20 cellular contexts compared by ENCODE assay signal in genomic region chr16:89902980-89903379, GRCh38. TPM values are rescaled to one million over a fixed set of nuclear protein-coding genes. Genes with fewer than 3 reads are reported as not detected.
DNase-seq lines count a peak whose midpoint lies in the region; ATAC-seq and TF ChIP-seq lines count a peak whose summit lies in the region.
"Had no signal": no experiment of that assay in that cellular context is flagged by ENCODE, and none has a peak within 500 bp of the region (broad histone marks: within the 10 kb centered on the region; RNA-seq: fewer than 3 reads in every experiment).

No MANE protein-coding gene starts in this region.

- H3K9ac ChIP-seq in neuronal stem cell (ENCODE audit: low read depth, low read length, poor library complexity): no peak overlapping the region

- H3K4me1 Mint-ChIP-seq in T-helper 17 cell (peaks cover 6% of the 10 kb centered on the region), WTC11 (no peaks in the 10 kb centered on the region)
- H3K4me1 Mint-ChIP-seq: CD4-positive, CD25-positive, alpha-beta regulatory T cell had no signal

- H2BK12ac ChIP-seq in neuronal stem cell (ENCODE audit: low read length): no peak overlapping the region

- no CpG with 5 or more reads among the region's 11 CpGs for WGBS in neuronal stem cell (ENCODE audit: extremely low coverage in 2 of 2, insufficient read length in 2 of 2, insufficient replicate concordance in 1 of 2), 2 donors

- no peak overlapping the region for H3K18ac ChIP-seq in neuronal stem cell (ENCODE audit: low read length)

- H3K27ac ChIP-seq in neuronal stem cell (replicated peaks; ENCODE audit: low read length): no peak overlapping the region
- H3K27ac ChIP-seq: HL-60, SK-N-MC had no signal

- H3K27me3 Mint-ChIP-seq in T-helper 17 cell (no peaks in the 10 kb centered on the region), WTC11 (ENCODE audit: low read depth) (no peaks in the 10 kb centered on the region)
- H3K27me3 Mint-ChIP-seq: CD4-positive, CD25-positive, alpha-beta regulatory T cell had no signal

- H3K36me3 ChIP-seq in MG63: peaks cover 15% of the 10 kb centered on the region
- peaks cover 41 to 79% of the 10 kb centered on the region in 2 donors for H3K36me3 ChIP-seq in neuronal stem cell (replicated peaks in 1 of 2; ENCODE audit: control insufficient read depth in 2 of 2, insufficient read depth in 2 of 2, low read length in 2 of 2)

- CTCF ChIA-PET in WTC11 (lab: Charles Lee): no interaction called here

- H3K4me3 Mint-ChIP-seq in T-helper 17 cell (no peak overlapping the region), WTC11 (no peak overlapping the region)
- H3K4me3 Mint-ChIP-seq: CD4-positive, CD25-positive, alpha-beta regulatory T cell had no signal

- peaks cover 4% of the 10 kb centered on the region for H3K36me3 Mint-ChIP-seq in T-helper 17 cell (ENCODE audit: low read depth)
- peaks cover 39% of the 10 kb centered on the region for H3K36me3 Mint-ChIP-seq in WTC11

- peak overlapping the region; percentile 43 for H4K8ac ChIP-seq in neuronal stem cell (ENCODE audit: low read depth, low read length)

- no peak for TF ChIP-seq CTCF in WTC11 (IDR thresholded peaks at IDR 0.05)

- ATAC-seq in T-helper 17 cell (no peak), WTC11 (no peak)

- H2AK5ac ChIP-seq in neuronal stem cell (ENCODE audit: low read depth, low read length): no peak overlapping the region

- H3K4me3 ChIP-seq in MG63 (no peak overlapping the region), neuronal stem cell (ENCODE audit: low read length in 2 of 2) (no peak overlapping the region)
- H3K4me3 ChIP-seq: SK-N-MC had no signal

- H3K4ac ChIP-seq in neuronal stem cell (ENCODE audit: low read length): no peak overlapping the region

- no peak overlapping the region for H2AFZ ChIP-seq in neuronal stem cell (ENCODE audit: low read length)

- H2BK120ac ChIP-seq in neuronal stem cell (ENCODE audit: low read depth, low read length): no peak overlapping the region

- H2BK15ac ChIP-seq in neuronal stem cell (ENCODE audit: low read length): no peak overlapping the region

- peak overlapping the region; percentile 43 for H3K27ac Mint-ChIP-seq in T-helper 17 cell
- H3K27ac Mint-ChIP-seq in WTC11: no peak overlapping the region
- H3K27ac Mint-ChIP-seq: CD4-positive, CD25-positive, alpha-beta regulatory T cell had no signal

- H3K4me1 ChIP-seq in neuronal stem cell (ENCODE audit: control insufficient read depth in 2 of 2, insufficient read depth in 1 of 2, low read depth in 1 of 2, low read length in 2 of 2): no peaks in the 10 kb centered on the region

- H3K9me3 Mint-ChIP-seq in WTC11: 0 out of 2 replicates have a peak, but pooled peaks cover 8% of the 10 kb centered on the region
- H3K9me3 Mint-ChIP-seq: CD4-positive, CD25-positive, alpha-beta regulatory T cell had no signal

- no peak overlapping the region for H3K14ac ChIP-seq in neuronal stem cell (ENCODE audit: low read length)

- H3K23ac ChIP-seq in neuronal stem cell (ENCODE audit: low read depth, low read length, poor library complexity): no peak overlapping the region

- H4K91ac ChIP-seq in neuronal stem cell (ENCODE audit: low read depth, low read length, poor library complexity): no peak overlapping the region

- no peaks in the 10 kb centered on the region for H3K79me1 ChIP-seq in neuronal stem cell (ENCODE audit: low read depth, low read length)

- H3K4me2 ChIP-seq in neuronal stem cell (ENCODE audit: insufficient read depth, low read length, poor library complexity, severe bottlenecking): no peak overlapping the region

- POLR2A ChIA-PET in WTC11 (lab: Charles Lee): no interaction called here

- DNase-seq in MG63: peak; percentile 19
- no peak for DNase-seq in T-helper 17 cell
- DNase-seq in neuronal stem cell (ENCODE audit: low spot score): no peak
- no peak for DNase-seq in activated CD4-positive, alpha-beta T cell treated with anti-CD3 and anti-CD28 coated beads, Interleukin-2, amount 50 U/mL, for 48 hours
- DNase-seq in WTC11 (ENCODE audit: low spot score): no peak
- DNase-seq: CD4-positive, CD25-positive, alpha-beta regulatory T cell; EL; GF-D8; GOT3; HCEC 1CT; KG1; NCI-H1092 treated with DMSO at 0.1 percent for 48 hours; NCI-H1436 treated with DMSO at 0.1 percent for 48 hours; NCI-H1930; NCI-H2171; NCI-H345; NCI-H524; SHP77 treated with DMSO at 0.1 percent for 48 hours had no signal

- H3K27me3 ChIP-seq in MG63: 0 out of 2 replicates have a peak, but pooled peaks cover 2% of the 10 kb centered on the region
- no peaks in the 10 kb centered on the region for H3K27me3 ChIP-seq in neuronal stem cell (ENCODE audit: control insufficient read depth in 3 of 3, insufficient read depth in 3 of 3, low read depth in 1 of 3, low read length in 3 of 3)

- no peak overlapping the region for H2BK5ac ChIP-seq in neuronal stem cell (ENCODE audit: low read length)

- H3K9me3 ChIP-seq in MG63 (peaks cover 1% of the 10 kb centered on the region; the same call in 1 of the 2 replicates), T-helper 17 cell (ENCODE audit: control insufficient read depth, low read length, poor library complexity, severe bottlenecking) (no peaks in the 10 kb centered on the region), neuronal stem cell (replicated peaks in 1 of 2; ENCODE audit: control insufficient read depth in 2 of 2, insufficient read depth in 1 of 2, low read depth in 1 of 2, low read length in 2 of 2) (peaks cover 11 to 13% of the 10 kb centered on the region in 2 donors)

TF ChIP-seq in WTC11, 78 proteins besides CTCF, POLR2A, EP300 and RAD21 (continues in another document):
- TF ChIP-seq ZNF232 (CRISPR knock-in tag; IDR thresholded peaks at IDR 0.05): no peak
- no peak for TF ChIP-seq ESRRA (CRISPR knock-in tag; IDR thresholded peaks at IDR 0.05; ENCODE audit: borderline replicate concordance)
- TF ChIP-seq ZNF416 (CRISPR knock-in tag; IDR thresholded peaks at IDR 0.05): no peak
- no peak for TF ChIP-seq RELA (CRISPR knock-in tag; IDR thresholded peaks at IDR 0.05; ENCODE audit: borderline replicate concordance)
- no peak for TF ChIP-seq NR2C2 (CRISPR knock-in tag; IDR thresholded peaks at IDR 0.05)
- no peak for TF ChIP-seq GABPB1 (CRISPR knock-in tag; IDR thresholded peaks at IDR 0.05)
- no peak for TF ChIP-seq NR1H2 (CRISPR knock-in tag; IDR thresholded peaks at IDR 0.05)
- TF ChIP-seq, protein P1, sequence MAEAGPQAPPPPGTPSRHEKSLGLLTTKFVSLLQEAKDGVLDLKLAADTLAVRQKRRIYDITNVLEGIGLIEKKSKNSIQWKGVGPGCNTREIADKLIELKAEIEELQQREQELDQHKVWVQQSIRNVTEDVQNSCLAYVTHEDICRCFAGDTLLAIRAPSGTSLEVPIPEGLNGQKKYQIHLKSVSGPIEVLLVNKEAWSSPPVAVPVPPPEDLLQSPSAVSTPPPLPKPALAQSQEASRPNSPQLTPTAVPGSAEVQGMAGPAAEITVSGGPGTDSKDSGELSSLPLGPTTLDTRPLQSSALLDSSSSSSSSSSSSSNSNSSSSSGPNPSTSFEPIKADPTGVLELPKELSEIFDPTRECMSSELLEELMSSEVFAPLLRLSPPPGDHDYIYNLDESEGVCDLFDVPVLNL (CRISPR knock-in tag; IDR thresholded peaks at IDR 0.05; ENCODE audit: borderline replicate concordance, low read depth): no peak
- TF ChIP-seq, protein P2, sequence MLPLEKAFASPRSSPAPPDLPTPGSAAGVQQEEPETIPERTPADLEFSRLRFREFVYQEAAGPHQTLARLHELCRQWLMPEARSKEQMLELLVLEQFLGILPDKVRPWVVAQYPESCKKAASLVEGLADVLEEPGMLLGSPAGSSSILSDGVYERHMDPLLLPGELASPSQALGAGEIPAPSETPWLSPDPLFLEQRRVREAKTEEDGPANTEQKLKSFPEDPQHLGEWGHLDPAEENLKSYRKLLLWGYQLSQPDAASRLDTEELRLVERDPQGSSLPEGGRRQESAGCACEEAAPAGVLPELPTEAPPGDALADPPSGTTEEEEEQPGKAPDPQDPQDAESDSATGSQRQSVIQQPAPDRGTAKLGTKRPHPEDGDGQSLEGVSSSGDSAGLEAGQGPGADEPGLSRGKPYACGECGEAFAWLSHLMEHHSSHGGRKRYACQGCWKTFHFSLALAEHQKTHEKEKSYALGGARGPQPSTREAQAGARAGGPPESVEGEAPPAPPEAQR (CRISPR knock-in tag; IDR thresholded peaks at IDR 0.05): no peak
- TF ChIP-seq SOX15 (CRISPR knock-in tag; IDR thresholded peaks at IDR 0.05): no peak
- TF ChIP-seq, protein P3, sequence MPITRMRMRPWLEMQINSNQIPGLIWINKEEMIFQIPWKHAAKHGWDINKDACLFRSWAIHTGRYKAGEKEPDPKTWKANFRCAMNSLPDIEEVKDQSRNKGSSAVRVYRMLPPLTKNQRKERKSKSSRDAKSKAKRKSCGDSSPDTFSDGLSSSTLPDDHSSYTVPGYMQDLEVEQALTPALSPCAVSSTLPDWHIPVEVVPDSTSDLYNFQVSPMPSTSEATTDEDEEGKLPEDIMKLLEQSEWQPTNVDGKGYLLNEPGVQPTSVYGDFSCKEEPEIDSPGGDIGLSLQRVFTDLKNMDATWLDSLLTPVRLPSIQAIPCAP (CRISPR knock-in tag; IDR thresholded peaks at IDR 0.05): no peak

RNA-seq across cellular contexts. Expression of gene MC1R, which starts 15.7 kb away (rescaled TPM):
- total RNA-seq in MG63 (2014; rRNA removed; shearing (Covaris generic); ENCODE audit: low replicate concordance): 12.1 and 21.1 TPM in 2 replicates
- total RNA-seq in T-helper 17 cell (10 to 100 TPM; 10.1 to 13.8 TPM), WTC11 (2021) (3.4 to 3.8 TPM (median 3.5 TPM) in 3 replicates)
- polyA plus RNA-seq in neuronal stem cell (2013, experiment 1 of 2): 2.1 TPM
- polyA plus RNA-seq in neuronal stem cell (2013, experiment 2 of 2): 2.1 TPM

RNA-seq across cellular contexts. Expression of gene TUBB3, which starts 20.2 kb away (rescaled TPM):
- total RNA-seq in MG63 (2014; rRNA removed; shearing (Covaris generic); ENCODE audit: low replicate concordance): 803 and 1,289 TPM in 2 replicates
- under 1 TPM; 0.52 to 0.96 TPM for total RNA-seq in T-helper 17 cell
- polyA plus RNA-seq in neuronal stem cell (2013, experiment 1 of 2): 121 TPM
- 119 TPM for polyA plus RNA-seq in neuronal stem cell (2013, experiment 2 of 2)
- total RNA-seq in WTC11 (2021): 150 to 209 TPM (median 163 TPM) in 3 replicates

RNA-seq across cellular contexts. Expression of gene TCF25, which starts 29.6 kb away (rescaled TPM):
- 53.2 and 71.3 TPM in 2 replicates for total RNA-seq in MG63 (2014; rRNA removed; shearing (Covaris generic); ENCODE audit: low replicate concordance)
- total RNA-seq in T-helper 17 cell: 100 to 1,000 TPM; 393 to 428 TPM
- polyA plus RNA-seq in neuronal stem cell (2013, experiment 1 of 2): 136 TPM
- polyA plus RNA-seq in neuronal stem cell (2013, experiment 2 of 2): 136 TPM
- 113 to 155 TPM (median 127 TPM) in 3 replicates for total RNA-seq in WTC11 (2021)

RNA-seq across cellular contexts. Expression of gene DEF8, which starts 45.6 kb away (rescaled TPM):
- 357 and 571 TPM in 2 replicates for total RNA-seq in MG63 (2014; rRNA removed; shearing (Covaris generic); ENCODE audit: low replicate concordance)
- total RNA-seq in T-helper 17 cell (10 to 100 TPM; 32.5 to 38.3 TPM), WTC11 (2021) (64.5 to 64.7 TPM (median 64.6 TPM) in 3 replicates)
- polyA plus RNA-seq in neuronal stem cell (2013, experiment 1 of 2): 52.9 TPM
- polyA plus RNA-seq in neuronal stem cell (2013, experiment 2 of 2): 52.2 TPM

Comparison
In these comparisons a context has a peak if more than half of its experiments do, and no peak if none do; other contexts are left out.
1. RNA of gene TUBB3, which starts 20.2 kb away (total RNA-seq): 803 to 1,289 TPM in MG63 and 150 to 209 TPM in WTC11; 0.52 to 0.96 TPM in T-helper 17 cell; every median in the first group is over 10 times any median in the second.